Comparison of ENCODE assay signal across 10 cellular contexts in the genomic region with DNA sequence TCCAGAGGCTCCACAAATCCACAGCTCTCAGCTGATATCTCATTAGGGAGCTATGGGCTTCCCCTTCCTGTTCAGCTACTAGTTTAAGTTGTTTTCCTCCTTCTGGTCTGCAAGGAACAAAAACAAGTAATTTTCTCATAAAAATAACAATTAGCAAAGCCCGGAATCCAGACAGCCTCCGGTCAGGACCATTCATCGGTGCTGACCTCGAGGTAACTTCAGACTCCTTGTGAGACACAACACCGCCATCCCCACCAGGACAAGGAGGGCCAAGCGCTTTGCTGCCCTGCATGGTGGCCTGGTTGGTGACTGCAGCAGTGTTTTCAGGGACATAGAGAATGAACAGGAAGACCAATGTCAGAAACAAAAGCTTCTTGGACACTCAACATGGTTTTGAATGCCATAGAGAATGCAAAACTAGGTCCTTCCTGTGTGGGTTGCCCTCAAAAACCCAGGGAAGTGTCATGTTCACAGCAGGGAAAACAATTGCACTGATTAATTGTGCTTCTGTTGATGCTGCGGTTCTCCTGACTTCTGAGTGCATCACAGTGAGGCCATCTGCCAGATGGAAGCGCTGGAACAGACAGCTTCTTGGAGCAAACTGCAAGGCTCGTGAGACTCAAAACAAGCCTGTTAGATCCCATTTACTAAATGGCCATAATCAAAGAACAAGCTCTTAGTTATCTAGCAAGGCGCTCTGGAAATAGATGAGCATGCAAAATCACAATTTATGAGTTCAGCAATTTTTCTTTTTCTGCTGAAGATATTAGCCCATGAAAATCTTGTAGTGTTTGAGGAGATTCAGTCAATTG.
DNase-seq lines count a peak whose midpoint lies in the region; ATAC-seq and TF ChIP-seq lines count a peak whose summit lies in the region.
"Had no signal": no experiment of that assay in that cellular context is flagged by ENCODE, and none has a peak within 500 bp of the region (broad histone marks: within the 10 kb centered on the region; RNA-seq: fewer than 3 reads in every experiment).

No MANE protein-coding gene starts in this region.

- TF ChIP-seq POLR2A in Peyer's patch (IDR thresholded peaks at IDR 0.05) = no peak

- no peak for TF ChIP-seq CTCF in Peyer's patch (IDR thresholded peaks at IDR 0.05)

- no peaks in the 10 kb centered on the region for H3K27me3 ChIP-seq in BLaER1
- H3K27me3 ChIP-seq in Peyer's patch = no peaks in the 10 kb centered on the region

- peak overlapping the region; percentile 36; the same call in 1 of the 2 replicates for H3K9ac ChIP-seq in BLaER1

- H3K4me2 ChIP-seq in BLaER1 = peak overlapping the region; percentile 93

- H3K4me1 ChIP-seq in BLaER1 = peaks cover 99% of the 10 kb centered on the region
- peaks cover 0 to 25% (median 8%) of the 10 kb centered on the region in 4 donors for H3K4me1 ChIP-seq in Peyer's patch

- no peaks in the 10 kb centered on the region for H4K20me1 ChIP-seq in BLaER1

- no peaks in the 10 kb centered on the region for H3K36me3 ChIP-seq in BLaER1
- no peaks in the 10 kb centered on the region for H3K36me3 ChIP-seq in Peyer's patch

- DNase-seq in Peyer's patch (peak in 1 of 3 donors; percentile 59), foreskin melanocyte (peak; percentile 78), posterior cingulate gyrus (peak in 9 of 10 donors; percentile 34 to 93 (median 64)), NCI-H774 (lab: John Stamatoyannopoulos, UW) (no peak), HT-29 (ENCODE audit: low spot score) (no peak)
- DNase-seq in stimulated activated CD4-positive, alpha-beta T cell treated with anti-CD3 and anti-CD28 coated beads, Interleukin-1b, Interleukin-23, amount 100 ng/mL, for 48 hours = no peak
- DNase-seq: GF-D8, PC-3 had no signal

- intact Hi-C loops in posterior cingulate gyrus (cut with DNase I) = no loop called here

- H3K27ac ChIP-seq in BLaER1 = peak overlapping the region; percentile 18; the same call in 1 of the 2 replicates
- H3K27ac ChIP-seq in Peyer's patch = peak overlapping the region in 3 of 4 donors; percentile 32 to 71 (median 62)

- no peak for ATAC-seq in GM18873 (IDR thresholded peaks at IDR 0.05; ENCODE audit: low FRiP score, unreplicated experiment)
- ATAC-seq: PC-3 had no signal

- H3K9me3 ChIP-seq in BLaER1 (no peaks in the 10 kb centered on the region), Peyer's patch (no peaks in the 10 kb centered on the region)

- H3K4me3 ChIP-seq in BLaER1 (no peak overlapping the region), Peyer's patch (no peak overlapping the region)

Comparison
In these comparisons a context has a peak if more than half of its experiments do, and no peak if none do; other contexts are left out.
1. DNase-seq: peak in foreskin melanocyte (single experiment) and posterior cingulate gyrus (9 of 10); none in NCI-H774 (single experiment), HT-29 (single experiment) and stimulated activated CD4-positive, alpha-beta T cell treated with anti-CD3 and anti-CD28 coated beads, Interleukin-1b, Interleukin-23, amount 100 ng/mL, for 48 hours (single experiment).